1 cellular context compared by ENCODE assay signal in genomic region chr2:31365348-31365747, GRCh38.
TF ChIP-seq lines count a peak whose summit lies in the region.

No MANE protein-coding gene starts in this region.

TF ChIP-seq in HepG2, 621 proteins besides CTCF, POLR2A, EP300 and RAD21 (continued from another document):
- TF ChIP-seq DBP (CRISPR knock-in tag; IDR thresholded peaks at IDR 0.05; ENCODE audit: not compliant biosample characterization) (no peak), HMG20B (CRISPR knock-in tag; conservative IDR thresholded peaks at IDR 0.05) (no peak), ZNF652 (CRISPR knock-in tag; IDR thresholded peaks at IDR 0.05; ENCODE audit: borderline replicate concordance, low read depth) (no peak), ZNF781 (CRISPR knock-in tag; IDR thresholded peaks at IDR 0.05; ENCODE audit: borderline replicate concordance, not compliant biosample characterization) (no peak), ZFX (CRISPR knock-in tag; IDR thresholded peaks at IDR 0.05; ENCODE audit: low read depth) (no peak), TOPORS (CRISPR knock-in tag; IDR thresholded peaks at IDR 0.05) (no peak), YEATS4 (CRISPR knock-in tag; IDR thresholded peaks at IDR 0.05; ENCODE audit: borderline replicate concordance) (no peak), ZBTB49 (CRISPR knock-in tag; IDR thresholded peaks at IDR 0.05; ENCODE audit: borderline replicate concordance) (no peak), ZNF101 (CRISPR knock-in tag; IDR thresholded peaks at IDR 0.05; ENCODE audit: borderline replicate concordance, low read depth) (no peak), TAF1 (CRISPR knock-in tag; IDR thresholded peaks at IDR 0.05) (no peak), SP1 (IDR thresholded peaks at IDR 0.05) (no peak), SP1 (CRISPR knock-in tag; IDR thresholded peaks at IDR 0.05) (no peak), MAFG (CRISPR knock-in tag; IDR thresholded peaks at IDR 0.05) (no peak), PHF20 (CRISPR knock-in tag; IDR thresholded peaks at IDR 0.05) (no peak)
- TF ChIP-seq, protein P1, sequence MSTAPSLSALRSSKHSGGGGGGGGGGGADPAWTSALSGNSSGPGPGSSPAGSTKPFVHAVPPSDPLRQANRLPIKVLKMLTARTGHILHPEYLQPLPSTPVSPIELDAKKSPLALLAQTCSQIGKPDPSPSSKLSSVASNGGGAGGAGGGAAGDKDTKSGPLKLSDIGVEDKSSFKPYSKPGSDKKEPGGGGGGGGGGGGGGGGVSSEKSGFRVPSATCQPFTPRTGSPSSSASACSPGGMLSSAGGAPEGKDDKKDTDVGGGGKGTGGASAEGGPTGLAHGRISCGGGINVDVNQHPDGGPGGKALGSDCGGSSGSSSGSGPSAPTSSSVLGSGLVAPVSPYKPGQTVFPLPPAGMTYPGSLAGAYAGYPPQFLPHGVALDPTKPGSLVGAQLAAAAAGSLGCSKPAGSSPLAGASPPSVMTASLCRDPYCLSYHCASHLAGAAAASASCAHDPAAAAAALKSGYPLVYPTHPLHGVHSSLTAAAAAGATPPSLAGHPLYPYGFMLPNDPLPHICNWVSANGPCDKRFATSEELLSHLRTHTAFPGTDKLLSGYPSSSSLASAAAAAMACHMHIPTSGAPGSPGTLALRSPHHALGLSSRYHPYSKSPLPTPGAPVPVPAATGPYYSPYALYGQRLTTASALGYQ (CRISPR knock-in tag; IDR thresholded peaks at IDR 0.05) = no peak
- TF ChIP-seq, protein P2, sequence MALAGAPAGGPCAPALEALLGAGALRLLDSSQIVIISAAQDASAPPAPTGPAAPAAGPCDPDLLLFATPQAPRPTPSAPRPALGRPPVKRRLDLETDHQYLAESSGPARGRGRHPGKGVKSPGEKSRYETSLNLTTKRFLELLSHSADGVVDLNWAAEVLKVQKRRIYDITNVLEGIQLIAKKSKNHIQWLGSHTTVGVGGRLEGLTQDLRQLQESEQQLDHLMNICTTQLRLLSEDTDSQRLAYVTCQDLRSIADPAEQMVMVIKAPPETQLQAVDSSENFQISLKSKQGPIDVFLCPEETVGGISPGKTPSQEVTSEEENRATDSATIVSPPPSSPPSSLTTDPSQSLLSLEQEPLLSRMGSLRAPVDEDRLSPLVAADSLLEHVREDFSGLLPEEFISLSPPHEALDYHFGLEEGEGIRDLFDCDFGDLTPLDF (CRISPR knock-in tag; IDR thresholded peaks at IDR 0.05) = no peak
